34 cellular contexts compared by ENCODE assay signal in genomic region chr18:54938506-54938905, GRCh38.
"Had no signal": no experiment of that assay in that cellular context is flagged by ENCODE, and none has a peak within 500 bp of the region (broad histone marks: within the 10 kb centered on the region; RNA-seq: fewer than 3 reads in every experiment).

No MANE protein-coding gene starts in this region.

- DNase-seq: Karpas-422, Kasumi-1, MG63, MM.1S, MV-4-11, NCI-H1048, NCI-H1092, NCI-H1092 treated with DMSO at 0.1 percent for 48 hours, NCI-H1105, NCI-H1105 treated with DMSO at 0.1 percent for 48 hours, NCI-H1436, NCI-H1436 treated with DMSO at 0.1 percent for 48 hours, NCI-H146, NCI-H1694, NCI-H1694 treated with DMSO at 0.1 percent for 48 hours, NCI-H187, NCI-H187 treated with DMSO at 0.1 percent for 48 hours, NCI-H1930, NCI-H2029, NCI-H2029 treated with DMSO at 0.1 percent for 48 hours, NCI-H2081, NCI-H2081 treated with DMSO at 0.1 percent for 48 hours, NCI-H2107, NCI-H2171, NCI-H2171 treated with DMSO at 0.1 percent for 48 hours, NCI-H2227 treated with DMSO at 0.1 percent for 48 hours, NCI-H226, NCI-H345, NCI-H446, NCI-H446 treated with DMSO at 0.1 percent for 48 hours, NCI-H510A, NCI-H510A treated with DMSO at 0.1 percent for 48 hours, NCI-H524, NCI-H524 treated with DMSO at 0.1 percent for 48 hours had no signal

- H3K9me3 ChIP-seq: MG63 had no signal

- H3K27me3 ChIP-seq: MG63 had no signal

- H3K36me3 ChIP-seq: MG63 had no signal

- H3K4me3 ChIP-seq: MG63 had no signal
